ENCODE assay signal across 8 cellular contexts in the genomic region with DNA sequence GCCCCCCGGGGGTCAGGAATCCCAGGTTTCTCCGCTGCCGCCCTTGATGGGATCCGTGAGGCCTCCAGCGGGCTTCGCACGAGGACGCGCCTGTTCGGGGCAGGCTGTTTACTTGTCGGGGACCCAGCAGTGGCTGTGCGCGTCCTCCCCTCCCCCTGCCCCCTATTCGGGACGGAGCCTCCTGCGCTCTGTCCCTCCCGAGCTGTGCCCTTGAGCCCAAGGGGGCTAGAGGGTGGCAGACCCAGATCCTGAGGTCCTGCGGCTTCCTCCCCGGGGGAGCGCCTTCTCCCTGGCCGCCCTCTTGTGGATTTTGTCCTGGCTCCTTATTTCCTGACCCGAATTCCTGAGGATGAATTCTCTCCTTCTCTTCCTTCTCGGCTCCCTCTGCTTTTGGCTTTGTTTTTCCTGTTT. TPM values are rescaled to one million over a fixed set of nuclear protein-coding genes. Genes with fewer than 3 reads are reported as not detected.
DNase-seq lines count a peak whose midpoint lies in the region; ATAC-seq and TF ChIP-seq lines count a peak whose summit lies in the region.

No MANE protein-coding gene starts in this region.

- peak overlapping the region; percentile 78 to 85 for H3K4me3 Mint-ChIP-seq in CD14-positive monocyte

- peak overlapping the region in 6 of 7 donors; percentile 38 to 90 (median 82) for H3K27ac Mint-ChIP-seq in CD14-positive monocyte

- H3K4me1 ChIP-seq in Karpas-422 (ENCODE audit: low read length) (peaks cover 46% of the 10 kb centered on the region), lower lobe of right lung (peaks cover 39% of the 10 kb centered on the region), tibial artery (peaks cover 0 to 33% (median 26%) of the 10 kb centered on the region in 4 donors)

- peaks cover 0 to 1% (median 0%) of the 10 kb centered on the region in 7 donors for H3K9me3 Mint-ChIP-seq in CD14-positive monocyte

- H3K27ac ChIP-seq in Karpas-422 (ENCODE audit: low read length) (0 out of 2 replicates have a peak overlapping the region, but pooled peaks have one; percentile 15), lower lobe of right lung (peak overlapping the region; percentile 69), tibial artery (peak overlapping the region; percentile 79 to 92)

- H3K27me3 Mint-ChIP-seq in CD14-positive monocyte (ENCODE audit: low read depth in 3 of 3) = peaks cover 0 to 3% (median 0%) of the 10 kb centered on the region in 3 donors

- H3K4me1 Mint-ChIP-seq in CD14-positive monocyte = peaks cover 70% of the 10 kb centered on the region

- TF ChIP-seq CTCF in CD14-positive monocyte (IDR thresholded peaks at IDR 0.05) = no peak
- peak; percentile 22 for TF ChIP-seq CTCF in choroid plexus epithelial cell (conservative IDR thresholded peaks at IDR 0.05; ENCODE audit: low read depth, low read length)
- TF ChIP-seq CTCF in lower lobe of right lung (IDR thresholded peaks at IDR 0.05) = no peak
- no peak for TF ChIP-seq CTCF in tibial artery (IDR thresholded peaks at IDR 0.05)

- H3K9me3 ChIP-seq in Karpas-422 (ENCODE audit: low read length) (no peaks in the 10 kb centered on the region), lower lobe of right lung (no peaks in the 10 kb centered on the region), tibial artery (no peaks in the 10 kb centered on the region)

- H3K9ac ChIP-seq in Karpas-422 (ENCODE audit: low read length) = no peak overlapping the region

- H3K4me3 ChIP-seq in Karpas-422 (ENCODE audit: low read length) (no peak overlapping the region; the same call in 1 of the 2 replicates), choroid plexus epithelial cell (ENCODE audit: low read depth, low read length) (peak overlapping the region; percentile 62), lower lobe of right lung (peak overlapping the region; percentile 66), tibial artery (peak overlapping the region; percentile 75 to 97)

- H3K36me3 ChIP-seq in Karpas-422 (ENCODE audit: insufficient read depth, low read length) (no peaks in the 10 kb centered on the region), lower lobe of right lung (peaks cover 17% of the 10 kb centered on the region), tibial artery (peaks cover 0 to 18% (median 0%) of the 10 kb centered on the region in 3 donors)

- peak overlapping the region; percentile 36 for H3K4me2 ChIP-seq in Karpas-422 (ENCODE audit: low read depth, low read length, poor library complexity, severe bottlenecking)

- ATAC-seq in lower lobe of right lung = peak; percentile 16 to 41
- ATAC-seq in HG02885 (IDR thresholded peaks at IDR 0.05; ENCODE audit: poor library complexity, unreplicated experiment) = no peak

- H4K20me1 ChIP-seq in Karpas-422 (ENCODE audit: insufficient read depth, low read depth, low read length) = no peaks in the 10 kb centered on the region

- intact Hi-C loops in CD14-positive monocyte (cut with micrococcal nuclease) = loop anchor here (5.0 to 10.0 kb wide), 3 partner anchors 38 to 215 kb away; partner anchors contain the start of gene PIK3CD (in 2 of the 2)
- intact Hi-C loops in lower lobe of right lung (cut with DNase I) = no loop called here
- intact Hi-C loops in tibial artery (cut with DNase I; ENCODE audit: low total_unique reads) = no loop called here

- peaks cover 29 to 45% of the 10 kb centered on the region in 2 donors for H3K36me3 Mint-ChIP-seq in CD14-positive monocyte

- peaks cover 45% of the 10 kb centered on the region for H3K79me2 ChIP-seq in Karpas-422 (ENCODE audit: low read length)

- H3K27me3 ChIP-seq in Karpas-422 (ENCODE audit: low read length) (no peaks in the 10 kb centered on the region), lower lobe of right lung (ENCODE audit: low read depth) (no peaks in the 10 kb centered on the region), tibial artery (no peaks in the 10 kb centered on the region)

- no peak overlapping the region for H2AFZ ChIP-seq in Karpas-422 (ENCODE audit: low read length)

- DNase-seq in CD14-positive monocyte (ENCODE audit: low spot score) (no peak), Karpas-422 (no peak), choroid plexus epithelial cell (ENCODE audit: low read depth) (no peak), lower lobe of right lung (peak; percentile 57), tibial artery (peak; percentile 35 to 68), SHP77 (lab: John Stamatoyannopoulos, UW) (no peak), NCI-H1436 (lab: John Stamatoyannopoulos, UW) (no peak)

- H3K9me2 ChIP-seq in Karpas-422 (replicated peaks; ENCODE audit: insufficient read depth, low read length) = no peaks in the 10 kb centered on the region

RNA-seq across cellular contexts. Expression of gene PIK3CD, which starts 38.4 kb away (rescaled TPM):
- polyA plus RNA-seq in CD14-positive monocyte = 10 to 100 TPM; 33.2 to 52.2 TPM
- 30.5 and 43.5 TPM in 2 replicates for total RNA-seq in Karpas-422 (2014; rRNA removed; shearing (Covaris generic); ENCODE audit: low replicate concordance)
- total RNA-seq in lower lobe of right lung = 28.3 TPM

Comparison
In these comparisons a context has a peak if more than half of its experiments do, and no peak if none do; other contexts are left out.
1. DNase-seq: peak in lower lobe of right lung (single experiment) and tibial artery (2 of 2); none in CD14-positive monocyte (single experiment), Karpas-422 (single experiment), choroid plexus epithelial cell (single experiment), SHP77 (0 of 2) and NCI-H1436 (single experiment).
2. H3K27ac ChIP-seq: peak in every context shown above with its lines; median percentile 86 in tibial artery; 69 in lower lobe of right lung; 15 in Karpas-422.
3. intact Hi-C loops: an anchor here in CD14-positive monocyte (5.0 to 10.0 kb wide); none called in lower lobe of right lung and tibial artery.